ENCODE assay signal across 13 cellular contexts in genomic region chr5:169652057-169652456, GRCh38. TPM values are rescaled to one million over a fixed set of nuclear protein-coding genes. Genes with fewer than 3 reads are reported as not detected.
DNase-seq lines count a peak whose midpoint lies in the region; ATAC-seq, FAIRE-seq and TF ChIP-seq lines count a peak whose summit lies in the region.
"Had no signal": no experiment of that assay in that cellular context is flagged by ENCODE, and none has a peak within 500 bp of the region (broad histone marks: within the 10 kb centered on the region; RNA-seq: fewer than 3 reads in every experiment).

No MANE protein-coding gene starts in this region.

- H3K36me3 Mint-ChIP-seq in activated CD4-positive, alpha-beta memory T cell treated with anti-CD3 and anti-CD28 coated beads, Interleukin-2, amount 10 ng/mL, durations not matched to agents 7 days and 5 days (ENCODE audit: low read depth), result peaks cover 81% of the 10 kb centered on the region

- H3K4me1 Mint-ChIP-seq in activated CD4-positive, alpha-beta memory T cell treated with anti-CD3 and anti-CD28 coated beads, Interleukin-2, amount 10 ng/mL, durations not matched to agents 7 days and 5 days, result peaks cover 99% of the 10 kb centered on the region

- no TSS peak for BruUV-seq in HepG2 (replicated peaks; lab: Mats Ljungman, UMichigan)

- H3K27me3 ChIP-seq in right lobe of liver (no peaks in the 10 kb centered on the region), HepG2 (ENCODE audit: control insufficient read depth in 1 of 2, insufficient read depth in 2 of 2, low read length in 2 of 2) (no peaks in the 10 kb centered on the region), right cardiac atrium (ENCODE audit: control insufficient read depth, insufficient read depth) (no peaks in the 10 kb centered on the region)
- H3K27me3 ChIP-seq: upper lobe of right lung had no signal

- H4K20me1 ChIP-seq in HepG2 (ENCODE audit: insufficient read depth, low read length), result no peaks in the 10 kb centered on the region

- no peaks in the 10 kb centered on the region for H3K36me3 ChIP-seq in right lobe of liver
- no peaks in the 10 kb centered on the region for H3K36me3 ChIP-seq in HepG2 (replicated peaks in 1 of 2; ENCODE audit: control insufficient read depth in 1 of 2, insufficient read depth in 2 of 2, low read length in 2 of 2)
- H3K36me3 ChIP-seq: upper lobe of right lung had no signal

- TF ChIP-seq EP300 in HepG2 (IDR thresholded peaks at IDR 0.05; ENCODE audit: low read depth in 2 of 2, low read length in 2 of 2) (no peak), HepG2 (CRISPR knock-in tag; IDR thresholded peaks at IDR 0.05; ENCODE audit: borderline replicate concordance) (no peak)

- H3K9me3 ChIP-seq in right lobe of liver, result no peaks in the 10 kb centered on the region
- H3K9me3 ChIP-seq in HepG2 (ENCODE audit: low read length), result no peaks in the 10 kb centered on the region
- no peaks in the 10 kb centered on the region for H3K9me3 ChIP-seq in right cardiac atrium (ENCODE audit: control insufficient read depth, low read length)
- H3K9me3 ChIP-seq: upper lobe of right lung had no signal

- in situ Hi-C loops in HepG2 (cut with HindIII; ENCODE audit: extremely low pct_ligation_motif_present, low pct_unique_long_range_greater_than_20kb), result no loop called here

- CTCF ChIA-PET in HepG2 (lab: Yijun Ruan, JAX; ENCODE audit: low intra/inter-chr PET ratio, low total read pairs), result no interaction called here
- CTCF ChIA-PET in activated CD4-positive, alpha-beta memory T cell treated with anti-CD3 and anti-CD28 coated beads, Interleukin-2, amount 10 ng/mL, durations not matched to agents 7 days and 5 days (lab: Charles Lee), result interaction anchor here (2.8 kb wide), 1 partner anchor 15 kb away, joined by 15 read pairs; the partner anchor contains the start of gene DOCK2

- no peak overlapping the region for H3K9ac ChIP-seq in HepG2 (ENCODE audit: insufficient read depth, low read depth, low read length)

- peak overlapping the region; percentile 88 for H3K27ac Mint-ChIP-seq in activated CD4-positive, alpha-beta memory T cell treated with anti-CD3 and anti-CD28 coated beads, Interleukin-2, amount 10 ng/mL, durations not matched to agents 7 days and 5 days

- no peaks in the 10 kb centered on the region for H3K27me3 Mint-ChIP-seq in activated CD4-positive, alpha-beta memory T cell treated with anti-CD3 and anti-CD28 coated beads, Interleukin-2, amount 10 ng/mL, durations not matched to agents 7 days and 5 days

- H3K4me2 ChIP-seq in HepG2 (ENCODE audit: low read depth, low read length), result no peak overlapping the region

- H3K4me1 ChIP-seq in right lobe of liver (no peaks in the 10 kb centered on the region), HepG2 (ENCODE audit: insufficient read depth, low read length) (no peaks in the 10 kb centered on the region), right cardiac atrium (ENCODE audit: control insufficient read depth, insufficient read depth, low read length) (peaks cover 7% of the 10 kb centered on the region)

- peak; percentile 38 to 63 (median 57) for DNase-seq in right lobe of liver
- no peak for DNase-seq in HepG2 (ENCODE audit: low spot score)
- DNase-seq in activated CD4-positive, alpha-beta memory T cell treated with anti-CD3 and anti-CD28 coated beads, Interleukin-2, amount 10 ng/mL, durations not matched to agents 7 days and 5 days, result no peak
- peak; percentile 22 to 75 (median 75) for DNase-seq in right cardiac atrium
- DNase-seq in OCI-M2 (lab: John Stamatoyannopoulos, UW; ENCODE audit: unreplicated experiment), result no peak
- DNase-seq: activated naive CD4-positive, alpha-beta T cell treated with anti-CD3 and anti-CD28 coated beads, Interleukin-2, amount 50 U/mL, for 16 hours; NCI-H1436 treated with DMSO at 0.1 percent for 48 hours; NCI-H748 treated with DMSO at 0.1 percent for 48 hours; RPMI8226; upper lobe of right lung had no signal

- POLR2A ChIA-PET in HepG2 (lab: Yijun Ruan, JAX), result no interaction called here
- POLR2A ChIA-PET in activated CD4-positive, alpha-beta memory T cell treated with anti-CD3 and anti-CD28 coated beads, Interleukin-2, amount 10 ng/mL, durations not matched to agents 7 days and 5 days (lab: Charles Lee), result interaction anchor here (1.0 to 8.4 kb wide), 3 partner anchors 11 to 68 kb away, joined by 3 to 116 read pairs (median 3); partner anchors contain the start of genes DOCK2 and SPDL1

- no peak overlapping the region for H3K27ac ChIP-seq in right lobe of liver
- H3K27ac ChIP-seq in HepG2 (ENCODE audit: extremely low read length, insufficient read depth, low read length), result no peak overlapping the region
- H3K27ac ChIP-seq in right cardiac atrium (ENCODE audit: low read length), result no peak overlapping the region
- H3K27ac ChIP-seq: upper lobe of right lung had no signal

- no peaks in the 10 kb centered on the region for H3K79me2 ChIP-seq in HepG2 (ENCODE audit: insufficient read depth, low read length)

- no peak overlapping the region for H3K4me3 ChIP-seq in right lobe of liver
- H3K4me3 ChIP-seq in HepG2 (replicated peaks in 1 of 3; ENCODE audit: insufficient read depth in 1 of 3, low read depth in 2 of 3, low read length in 3 of 3), result no peak overlapping the region
- H3K4me3 ChIP-seq in right cardiac atrium (ENCODE audit: low read length), result no peak overlapping the region
- H3K4me3 ChIP-seq: upper lobe of right lung had no signal

- no peak for TF ChIP-seq RAD21 in HepG2 (CRISPR knock-in tag; IDR thresholded peaks at IDR 0.05)

- intact Hi-C loops in right lobe of liver (cut with DNase I), result no loop called here
- intact Hi-C loops in HepG2 (cut with micrococcal nuclease; ENCODE audit: unreplicated experiment), result no loop called here
- intact Hi-C loops in right cardiac atrium (cut with DNase I), result no loop called here

- no peak for TF ChIP-seq CTCF in right lobe of liver (IDR thresholded peaks at IDR 0.05)
- no peak for TF ChIP-seq CTCF in HepG2 (CRISPR knock-in tag; IDR thresholded peaks at IDR 0.05)

- no peak for FAIRE-seq in HepG2 (lab: Jason Lieb, UNC)
- FAIRE-seq: keratinocyte had no signal

- no peaks in the 10 kb centered on the region for H3K9me3 Mint-ChIP-seq in activated CD4-positive, alpha-beta memory T cell treated with anti-CD3 and anti-CD28 coated beads, Interleukin-2, amount 10 ng/mL, durations not matched to agents 7 days and 5 days

- no CpG with 5 or more reads among the region's 1 CpG for WGBS in right lobe of liver (ENCODE audit: insufficient coverage, low coverage, low lambda C conversion rate, missing lambda C conversion rate)
- 0% methylated on average over 1 of the region's 1 CpG for WGBS in HepG2 (ENCODE audit: low lambda C conversion rate)
- 21% methylated on average over 1 of the region's 1 CpG for WGBS in right cardiac atrium

- no peak overlapping the region for H2AFZ ChIP-seq in HepG2 (ENCODE audit: low read length)

- TF ChIP-seq POLR2A in right lobe of liver (IDR thresholded peaks at IDR 0.05) (no peak), HepG2 (IDR thresholded peaks at IDR 0.05; ENCODE audit: insufficient read depth in 1 of 2, low read depth in 2 of 2, low read length in 2 of 2) (no peak)

- peak; percentile 11 to 73 (median 30) for ATAC-seq in right lobe of liver
- no peak for ATAC-seq in HepG2
- peak in 1 of 2 donors; percentile 57 for ATAC-seq in right cardiac atrium
- ATAC-seq in HG02623 (IDR thresholded peaks at IDR 0.05; ENCODE audit: unreplicated experiment), result no peak
- no peak for ATAC-seq in HG03442 (IDR thresholded peaks at IDR 0.05; ENCODE audit: unreplicated experiment)
- ATAC-seq: upper lobe of right lung had no signal

- no peak overlapping the region for H3K4me3 Mint-ChIP-seq in activated CD4-positive, alpha-beta memory T cell treated with anti-CD3 and anti-CD28 coated beads, Interleukin-2, amount 10 ng/mL, durations not matched to agents 7 days and 5 days

TF ChIP-seq in HepG2, 621 proteins besides CTCF, POLR2A, EP300 and RAD21 (continues in another document):
- no peak for TF ChIP-seq ZFYVE20 (CRISPR knock-in tag; IDR thresholded peaks at IDR 0.05; ENCODE audit: borderline replicate concordance, low read depth)
- TF ChIP-seq ZFP82 (CRISPR knock-in tag; IDR thresholded peaks at IDR 0.05; ENCODE audit: borderline replicate concordance), result no peak

RNA-seq across cellular contexts. Expression of gene DOCK2, which starts 15.0 kb away (rescaled TPM):
- total RNA-seq in right lobe of liver, result 10 to 100 TPM in 1 of 6 experiments, 1 to 10 TPM in 5; 5.0 to 14.5 (median 7.4) TPM
- not detected in 2 replicates for total RNA-seq in HepG2 (2016; rRNA removed; fragmentation: Illumina TruSeq; extraction: Trizol)
- total RNA-seq in HepG2 (2016; cell fraction: cytosol; rRNA removed; fragmentation: Illumina TruSeq; extraction: Trizol; ENCODE audit: low read depth), result not detected in 2 replicates
- not detected in 2 replicates for total RNA-seq in HepG2 (2016; cell fraction: insoluble cytoplasmic fraction; rRNA removed; fragmentation: Illumina TruSeq; extraction: Trizol)
- not detected in 2 replicates for total RNA-seq in HepG2 (2016; cell fraction: membrane; rRNA removed; fragmentation: Illumina TruSeq; extraction: Trizol)
- total RNA-seq in HepG2 (2016; cell fraction: nucleus; rRNA removed; fragmentation: Illumina TruSeq; extraction: Trizol), result not detected in 2 replicates
- polyA plus RNA-seq in HepG2 (2011; rRNA removed), result not detected in 2 replicates
- polyA plus RNA-seq in HepG2 (2011; cell fraction: cytosol; rRNA removed), result 0.01 and 0.03 TPM in 2 replicates
- polyA plus RNA-seq in HepG2 (2011; cell fraction: nucleus; rRNA removed), result 0.03 TPM in 1 of 2 replicates, not detected in the other
- not detected in 2 replicates for polyA plus RNA-seq in HepG2 (2012)
- polyA plus RNA-seq in HepG2 (2016; cell fraction: cytosol; fragmentation: Illumina TruSeq; extraction: Trizol; ENCODE audit: low read depth), result not detected in 2 replicates
- polyA plus RNA-seq in HepG2 (2016; cell fraction: insoluble cytoplasmic fraction; fragmentation: Illumina TruSeq; extraction: Trizol; ENCODE audit: low read depth), result not detected in 2 replicates
- not detected in 2 replicates for polyA plus RNA-seq in HepG2 (2016; cell fraction: membrane; fragmentation: Illumina TruSeq; extraction: Trizol; ENCODE audit: low read depth)
- polyA plus RNA-seq in HepG2 (2016; cell fraction: nucleus; fragmentation: Illumina TruSeq; extraction: Trizol; ENCODE audit: insufficient read depth, low read depth), result not detected in 2 replicates
- 0.62 and 0.89 TPM in 2 replicates for polyA minus RNA-seq in HepG2 (2011; rRNA and poly(A)+ RNA removed; ENCODE audit: low replicate concordance)
- polyA minus RNA-seq in HepG2 (2011; cell fraction: cytosol; rRNA and poly(A)+ RNA removed), result not detected in 2 replicates
- polyA minus RNA-seq in HepG2 (2011; cell fraction: nucleus; rRNA and poly(A)+ RNA removed), result not detected in 2 replicates
- 100 to 1,000 TPM; 248 to 270 TPM for total RNA-seq in activated CD4-positive, alpha-beta memory T cell treated with anti-CD3 and anti-CD28 coated beads, Interleukin-2, amount 10 ng/mL, durations not matched to agents 7 days and 5 days
- 10 to 100 TPM in 2 of 4 donors, 1 to 10 TPM in 2; 4.7 to 14.2 (median 10.6) TPM for total RNA-seq in right cardiac atrium
- 1.00 TPM for polyA plus RNA-seq in right cardiac atrium

Comparison
In these comparisons a context has a peak if more than half of its experiments do, and no peak if none do; other contexts are left out.
1. ATAC-seq: peak in right lobe of liver (4 of 4); none in HepG2 (single experiment), HG02623 (single experiment) and HG03442 (single experiment).
2. DNase-seq: peak in right lobe of liver (3 of 3) and right cardiac atrium (3 of 3); none in HepG2 (single experiment), activated CD4-positive, alpha-beta memory T cell treated with anti-CD3 and anti-CD28 coated beads, Interleukin-2, amount 10 ng/mL, durations not matched to agents 7 days and 5 days (single experiment) and OCI-M2 (single experiment).
3. RNA of gene DOCK2, which starts 15.0 kb away (total RNA-seq): 248 to 270 TPM in activated CD4-positive, alpha-beta memory T cell treated with anti-CD3 and anti-CD28 coated beads, Interleukin-2, amount 10 ng/mL, durations not matched to agents 7 days and 5 days; 4.7 to 14.2 TPM in right cardiac atrium, 5.0 to 14.5 TPM in right lobe of liver and not detected in HepG2; every median in the first group is over 10 times any median in the second.